Comparison of ENCODE assay signal across 22 cellular contexts in genomic region chrX:287670-288069, GRCh38. TPM values are rescaled to one million over a fixed set of nuclear protein-coding genes. Genes with fewer than 3 reads are reported as not detected.
A peak's percentile ranks its signal among the peaks of the same experiment; 100 is the strongest.
DNase-seq lines count a peak whose midpoint lies in the region; TF ChIP-seq lines count a peak whose summit lies in the region.
"Had no signal": no experiment of that assay in that cellular context is flagged by ENCODE, and none has a peak within 500 bp of the region (broad histone marks: within the 10 kb centered on the region; RNA-seq: fewer than 3 reads in every experiment).

No MANE protein-coding gene starts in this region.

- H3K27ac Mint-ChIP-seq in MCF 10A (ENCODE audit: low read depth, unreplicated experiment): no peak overlapping the region
- H3K27ac Mint-ChIP-seq in neural crest cell (ENCODE audit: unreplicated experiment): no peak overlapping the region
- H3K27ac Mint-ChIP-seq: CD8-positive, alpha-beta T cell; HFFc6 had no signal

- POLR2A ChIA-PET in MCF 10A (lab: Yijun Ruan, JAX): no interaction called here

- no peak overlapping the region for H3K4me2 ChIP-seq in Karpas-422 (ENCODE audit: low read depth, low read length, poor library complexity, severe bottlenecking)

- H3K36me3 ChIP-seq in breast epithelium (no peaks in the 10 kb centered on the region), Karpas-422 (ENCODE audit: insufficient read depth, low read length) (peaks cover 48% of the 10 kb centered on the region)

- no peak overlapping the region for H3K4me3 Mint-ChIP-seq in MCF 10A (ENCODE audit: unreplicated experiment)
- peak overlapping the region; percentile 12 for H3K4me3 Mint-ChIP-seq in neural crest cell
- H3K4me3 Mint-ChIP-seq: CD8-positive, alpha-beta T cell; H9; HFFc6 had no signal

- no peak for TF ChIP-seq CTCF in MCF 10A (IDR thresholded peaks at IDR 0.05; ENCODE audit: unreplicated experiment)
- TF ChIP-seq CTCF in breast epithelium (IDR thresholded peaks at IDR 0.05): no peak
- no peak for TF ChIP-seq CTCF in neural crest cell (conservative IDR thresholded peaks at IDR 0.05)

- H3K27me3 Mint-ChIP-seq in MCF 10A (ENCODE audit: insufficient read depth, unreplicated experiment) (no peaks in the 10 kb centered on the region), neural crest cell (ENCODE audit: low read depth) (no peaks in the 10 kb centered on the region)

- H3K4me3 ChIP-seq in breast epithelium (no peak overlapping the region), Karpas-422 (ENCODE audit: low read length) (no peak overlapping the region)
- H3K4me3 ChIP-seq: GM12878, GM23248, SK-N-MC had no signal

- no peak for TF ChIP-seq POLR2A in breast epithelium (IDR thresholded peaks at IDR 0.05)

- H3K79me2 ChIP-seq in Karpas-422 (ENCODE audit: low read length): peaks cover 39% of the 10 kb centered on the region

- no peak overlapping the region for H3K9ac ChIP-seq in Karpas-422 (ENCODE audit: low read length)
- H3K9ac ChIP-seq: GM23248 had no signal

- H3K9me3 ChIP-seq in breast epithelium (no peaks in the 10 kb centered on the region), Karpas-422 (ENCODE audit: low read length) (no peaks in the 10 kb centered on the region)

- H3K27me3 ChIP-seq in breast epithelium (no peaks in the 10 kb centered on the region), Karpas-422 (ENCODE audit: low read length) (no peaks in the 10 kb centered on the region)

- H3K36me3 Mint-ChIP-seq in MCF 10A (ENCODE audit: insufficient read depth, unreplicated experiment) (peaks cover 8% of the 10 kb centered on the region), neural crest cell (ENCODE audit: low read depth) (peaks cover 16% of the 10 kb centered on the region)

- peaks cover 6% of the 10 kb centered on the region; the same call in 1 of the 2 replicates for H4K20me1 ChIP-seq in Karpas-422 (ENCODE audit: insufficient read depth, low read depth, low read length)

- H3K4me1 Mint-ChIP-seq in MCF 10A (ENCODE audit: insufficient read depth, unreplicated experiment): no peaks in the 10 kb centered on the region
- H3K4me1 Mint-ChIP-seq in neural crest cell: no peaks in the 10 kb centered on the region

- peak; percentile 36 for DNase-seq in MCF 10A (ENCODE audit: unreplicated experiment)
- DNase-seq in breast epithelium (ENCODE audit: low spot score in 2 of 2): no peak
- DNase-seq in Karpas-422: peak; percentile 42
- peak; percentile 0 for DNase-seq in activated CD8-positive, alpha-beta memory T cell treated with anti-CD3 and anti-CD28 coated beads, Interleukin-2, amount 50 U/mL, for 4 hours
- DNase-seq in neural crest cell (ENCODE audit: low read depth, low spot score): no peak
- DNase-seq in mesenteric fat pad (ENCODE audit: low spot score): no peak
- DNase-seq in NCI-H1436 treated with DMSO at 0.1 percent for 48 hours (lab: John Stamatoyannopoulos, UW): no peak
- DNase-seq: CD8-positive, alpha-beta T cell; DND-41; GM23248; H9; HFFc6; KBM-7; MV-4-11; NCI-H1417; NCI-H187; NCI-H446 treated with DMSO at 0.1 percent for 48 hours; NCI-H526 treated with DMSO at 0.1 percent for 48 hours; OCI-M1; SHP77 treated with DMSO at 0.1 percent for 48 hours had no signal

- H3K4me1 ChIP-seq in breast epithelium (no peaks in the 10 kb centered on the region), Karpas-422 (ENCODE audit: low read length) (peaks cover 6% of the 10 kb centered on the region)

- H3K9me2 ChIP-seq in Karpas-422 (replicated peaks; ENCODE audit: insufficient read depth, low read length): no peaks in the 10 kb centered on the region

- no peak overlapping the region for H2AFZ ChIP-seq in Karpas-422 (ENCODE audit: low read length)
- H2AFZ ChIP-seq: GM23248 had no signal

- no peaks in the 10 kb centered on the region for H3K9me3 Mint-ChIP-seq in MCF 10A (ENCODE audit: unreplicated experiment)
- no peaks in the 10 kb centered on the region for H3K9me3 Mint-ChIP-seq in neural crest cell
- H3K9me3 Mint-ChIP-seq: CD8-positive, alpha-beta T cell; H9; HFFc6 had no signal

- BruUV-seq in MCF 10A (replicated peaks; lab: Mats Ljungman, UMichigan): no TSS peak

- CTCF ChIA-PET in MCF 10A (lab: Yijun Ruan, JAX): no interaction called here

- H3K27ac ChIP-seq in breast epithelium: no peak overlapping the region
- H3K27ac ChIP-seq in Karpas-422 (ENCODE audit: low read length): no peak overlapping the region
- H3K27ac ChIP-seq: GM23248, SK-N-MC had no signal

- intact Hi-C loops in MCF 10A (cut with micrococcal nuclease) (no loop called here), breast epithelium (cut with DNase I; ENCODE audit: low total_unique reads) (no loop called here)

RNA-seq across cellular contexts. Expression of gene PLCXD1, which starts 6.5 kb away (rescaled TPM):
- 7.6 and 12.0 TPM in 2 replicates for total RNA-seq in MCF 10A (2022)
- total RNA-seq in breast epithelium: 10 to 100 TPM; 10.5 to 15.5 (median 12.3) TPM
- total RNA-seq in Karpas-422 (2014; rRNA removed; shearing (Covaris generic); ENCODE audit: low replicate concordance): 49.4 and 69.5 TPM in 2 replicates
- 49.1 and 52.4 TPM in 2 replicates for total RNA-seq in neural crest cell
- total RNA-seq in mesenteric fat pad: 18.1 TPM

RNA-seq across cellular contexts. Expression of gene GTPBP6, which starts 30.9 kb away (rescaled TPM):
- total RNA-seq in MCF 10A (2022) (54.9 and 73.4 TPM in 2 replicates), breast epithelium (10 to 100 TPM; 25.5 to 45.9 (median 27.2) TPM), neural crest cell (81.3 and 81.9 TPM in 2 replicates), mesenteric fat pad (48.1 TPM)
- 19.4 and 57.3 TPM in 2 replicates for total RNA-seq in Karpas-422 (2014; rRNA removed; shearing (Covaris generic); ENCODE audit: low replicate concordance)

Comparison
In these comparisons a context has a peak if more than half of its experiments do, and no peak if none do; other contexts are left out.
1. DNase-seq: peak in MCF 10A (single experiment), Karpas-422 (single experiment) and activated CD8-positive, alpha-beta memory T cell treated with anti-CD3 and anti-CD28 coated beads, Interleukin-2, amount 50 U/mL, for 4 hours (single experiment); none in breast epithelium (0 of 2), neural crest cell (single experiment), mesenteric fat pad (single experiment) and NCI-H1436 treated with DMSO at 0.1 percent for 48 hours (single experiment).